1 cellular context compared by ENCODE assay signal in the genomic region with DNA sequence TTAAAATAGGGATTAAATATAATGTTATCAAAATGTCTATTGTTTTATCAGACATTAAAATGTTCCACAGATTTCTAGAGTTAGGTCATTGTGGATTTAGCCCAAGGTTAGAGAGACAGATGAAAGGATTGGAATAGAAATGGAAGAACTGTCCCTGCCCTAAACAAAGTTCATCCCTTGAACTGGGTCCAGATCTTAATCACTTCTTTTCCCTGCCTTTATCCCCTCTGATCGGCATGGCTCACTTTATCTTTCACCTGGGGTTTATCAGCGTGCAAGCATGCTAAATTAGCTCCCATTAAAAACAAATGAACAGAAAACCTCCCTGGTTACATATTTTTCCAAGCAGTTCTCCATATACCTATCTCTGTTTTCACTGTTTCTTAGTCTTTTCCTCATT.
TF ChIP-seq lines count a peak whose summit lies in the region.

No MANE protein-coding gene starts in this region.

TF ChIP-seq in HepG2, 621 proteins besides CTCF, POLR2A, EP300 and RAD21 (continues in another document):
- TF ChIP-seq ZKSCAN1 (IDR thresholded peaks at IDR 0.05; ENCODE audit: low read length) = no peak
- TF ChIP-seq U2AF1 (optimal IDR thresholded peaks at IDR 0.05; ENCODE audit: low read depth, low read length) = no peak
- no peak for TF ChIP-seq HOXA5 (CRISPR knock-in tag; IDR thresholded peaks at IDR 0.05)
- TF ChIP-seq, protein P1, sequence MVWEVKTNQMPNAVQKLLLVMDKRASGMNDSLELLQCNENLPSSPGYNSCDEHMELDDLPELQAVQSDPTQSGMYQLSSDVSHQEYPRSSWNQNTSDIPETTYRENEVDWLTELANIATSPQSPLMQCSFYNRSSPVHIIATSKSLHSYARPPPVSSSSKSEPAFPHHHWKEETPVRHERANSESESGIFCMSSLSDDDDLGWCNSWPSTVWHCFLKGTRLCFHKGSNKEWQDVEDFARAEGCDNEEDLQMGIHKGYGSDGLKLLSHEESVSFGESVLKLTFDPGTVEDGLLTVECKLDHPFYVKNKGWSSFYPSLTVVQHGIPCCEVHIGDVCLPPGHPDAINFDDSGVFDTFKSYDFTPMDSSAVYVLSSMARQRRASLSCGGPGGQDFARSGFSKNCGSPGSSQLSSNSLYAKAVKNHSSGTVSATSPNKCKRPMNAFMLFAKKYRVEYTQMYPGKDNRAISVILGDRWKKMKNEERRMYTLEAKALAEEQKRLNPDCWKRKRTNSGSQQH (CRISPR knock-in tag; IDR thresholded peaks at IDR 0.05; ENCODE audit: low read depth) = no peak
- TF ChIP-seq BORCS8-MEF2B (CRISPR knock-in tag; IDR thresholded peaks at IDR 0.05) = no peak
- TF ChIP-seq, protein P2, sequence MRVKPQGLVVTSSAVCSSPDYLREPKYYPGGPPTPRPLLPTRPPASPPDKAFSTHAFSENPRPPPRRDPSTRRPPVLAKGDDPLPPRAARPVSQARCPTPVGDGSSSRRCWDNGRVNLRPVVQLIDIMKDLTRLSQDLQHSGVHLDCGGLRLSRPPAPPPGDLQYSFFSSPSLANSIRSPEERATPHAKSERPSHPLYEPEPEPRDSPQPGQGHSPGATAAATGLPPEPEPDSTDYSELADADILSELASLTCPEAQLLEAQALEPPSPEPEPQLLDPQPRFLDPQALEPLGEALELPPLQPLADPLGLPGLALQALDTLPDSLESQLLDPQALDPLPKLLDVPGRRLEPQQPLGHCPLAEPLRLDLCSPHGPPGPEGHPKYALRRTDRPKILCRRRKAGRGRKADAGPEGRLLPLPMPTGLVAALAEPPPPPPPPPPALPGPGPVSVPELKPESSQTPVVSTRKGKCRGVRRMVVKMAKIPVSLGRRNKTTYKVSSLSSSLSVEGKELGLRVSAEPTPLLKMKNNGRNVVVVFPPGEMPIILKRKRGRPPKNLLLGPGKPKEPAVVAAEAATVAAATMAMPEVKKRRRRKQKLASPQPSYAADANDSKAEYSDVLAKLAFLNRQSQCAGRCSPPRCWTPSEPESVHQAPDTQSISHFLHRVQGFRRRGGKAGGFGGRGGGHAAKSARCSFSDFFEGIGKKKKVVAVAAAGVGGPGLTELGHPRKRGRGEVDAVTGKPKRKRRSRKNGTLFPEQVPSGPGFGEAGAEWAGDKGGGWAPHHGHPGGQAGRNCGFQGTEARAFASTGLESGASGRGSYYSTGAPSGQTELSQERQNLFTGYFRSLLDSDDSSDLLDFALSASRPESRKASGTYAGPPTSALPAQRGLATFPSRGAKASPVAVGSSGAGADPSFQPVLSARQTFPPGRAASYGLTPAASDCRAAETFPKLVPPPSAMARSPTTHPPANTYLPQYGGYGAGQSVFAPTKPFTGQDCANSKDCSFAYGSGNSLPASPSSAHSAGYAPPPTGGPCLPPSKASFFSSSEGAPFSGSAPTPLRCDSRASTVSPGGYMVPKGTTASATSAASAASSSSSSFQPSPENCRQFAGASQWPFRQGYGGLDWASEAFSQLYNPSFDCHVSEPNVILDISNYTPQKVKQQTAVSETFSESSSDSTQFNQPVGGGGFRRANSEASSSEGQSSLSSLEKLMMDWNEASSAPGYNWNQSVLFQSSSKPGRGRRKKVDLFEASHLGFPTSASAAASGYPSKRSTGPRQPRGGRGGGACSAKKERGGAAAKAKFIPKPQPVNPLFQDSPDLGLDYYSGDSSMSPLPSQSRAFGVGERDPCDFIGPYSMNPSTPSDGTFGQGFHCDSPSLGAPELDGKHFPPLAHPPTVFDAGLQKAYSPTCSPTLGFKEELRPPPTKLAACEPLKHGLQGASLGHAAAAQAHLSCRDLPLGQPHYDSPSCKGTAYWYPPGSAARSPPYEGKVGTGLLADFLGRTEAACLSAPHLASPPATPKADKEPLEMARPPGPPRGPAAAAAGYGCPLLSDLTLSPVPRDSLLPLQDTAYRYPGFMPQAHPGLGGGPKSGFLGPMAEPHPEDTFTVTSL (CRISPR knock-in tag; IDR thresholded peaks at IDR 0.05; ENCODE audit: borderline replicate concordance) = peak; percentile 78; the same call in 1 of the 2 replicates
- no peak for TF ChIP-seq ZFP41 (CRISPR knock-in tag; IDR thresholded peaks at IDR 0.05; ENCODE audit: borderline replicate concordance)
- TF ChIP-seq SMARCE1 (IDR thresholded peaks at IDR 0.05; ENCODE audit: borderline replicate concordance) = no peak
- TF ChIP-seq, protein P3, sequence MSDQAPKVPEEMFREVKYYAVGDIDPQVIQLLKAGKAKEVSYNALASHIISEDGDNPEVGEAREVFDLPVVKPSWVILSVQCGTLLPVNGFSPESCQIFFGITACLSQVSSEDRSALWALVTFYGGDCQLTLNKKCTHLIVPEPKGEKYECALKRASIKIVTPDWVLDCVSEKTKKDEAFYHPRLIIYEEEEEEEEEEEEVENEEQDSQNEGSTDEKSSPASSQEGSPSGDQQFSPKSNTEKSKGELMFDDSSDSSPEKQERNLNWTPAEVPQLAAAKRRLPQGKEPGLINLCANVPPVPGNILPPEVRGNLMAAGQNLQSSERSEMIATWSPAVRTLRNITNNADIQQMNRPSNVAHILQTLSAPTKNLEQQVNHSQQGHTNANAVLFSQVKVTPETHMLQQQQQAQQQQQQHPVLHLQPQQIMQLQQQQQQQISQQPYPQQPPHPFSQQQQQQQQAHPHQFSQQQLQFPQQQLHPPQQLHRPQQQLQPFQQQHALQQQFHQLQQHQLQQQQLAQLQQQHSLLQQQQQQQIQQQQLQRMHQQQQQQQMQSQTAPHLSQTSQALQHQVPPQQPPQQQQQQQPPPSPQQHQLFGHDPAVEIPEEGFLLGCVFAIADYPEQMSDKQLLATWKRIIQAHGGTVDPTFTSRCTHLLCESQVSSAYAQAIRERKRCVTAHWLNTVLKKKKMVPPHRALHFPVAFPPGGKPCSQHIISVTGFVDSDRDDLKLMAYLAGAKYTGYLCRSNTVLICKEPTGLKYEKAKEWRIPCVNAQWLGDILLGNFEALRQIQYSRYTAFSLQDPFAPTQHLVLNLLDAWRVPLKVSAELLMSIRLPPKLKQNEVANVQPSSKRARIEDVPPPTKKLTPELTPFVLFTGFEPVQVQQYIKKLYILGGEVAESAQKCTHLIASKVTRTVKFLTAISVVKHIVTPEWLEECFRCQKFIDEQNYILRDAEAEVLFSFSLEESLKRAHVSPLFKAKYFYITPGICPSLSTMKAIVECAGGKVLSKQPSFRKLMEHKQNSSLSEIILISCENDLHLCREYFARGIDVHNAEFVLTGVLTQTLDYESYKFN (CRISPR knock-in tag; conservative IDR thresholded peaks at IDR 0.05) = peak; percentile 73
- TF ChIP-seq, protein P4, sequence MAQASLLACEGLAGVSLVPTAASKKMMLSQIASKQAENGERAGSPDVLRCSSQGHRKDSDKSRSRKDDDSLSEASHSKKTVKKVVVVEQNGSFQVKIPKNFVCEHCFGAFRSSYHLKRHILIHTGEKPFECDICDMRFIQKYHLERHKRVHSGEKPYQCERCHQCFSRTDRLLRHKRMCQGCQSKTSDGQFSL (CRISPR knock-in tag; IDR thresholded peaks at IDR 0.05) = no peak
- TF ChIP-seq ZNF614 (CRISPR knock-in tag; IDR thresholded peaks at IDR 0.05; ENCODE audit: borderline replicate concordance) = no peak
- peak; percentile 52 for TF ChIP-seq RARA (CRISPR knock-in tag; IDR thresholded peaks at IDR 0.05)
- TF ChIP-seq PAWR (CRISPR knock-in tag; IDR thresholded peaks at IDR 0.05; ENCODE audit: borderline replicate concordance) = no peak
- TF ChIP-seq, protein P5, sequence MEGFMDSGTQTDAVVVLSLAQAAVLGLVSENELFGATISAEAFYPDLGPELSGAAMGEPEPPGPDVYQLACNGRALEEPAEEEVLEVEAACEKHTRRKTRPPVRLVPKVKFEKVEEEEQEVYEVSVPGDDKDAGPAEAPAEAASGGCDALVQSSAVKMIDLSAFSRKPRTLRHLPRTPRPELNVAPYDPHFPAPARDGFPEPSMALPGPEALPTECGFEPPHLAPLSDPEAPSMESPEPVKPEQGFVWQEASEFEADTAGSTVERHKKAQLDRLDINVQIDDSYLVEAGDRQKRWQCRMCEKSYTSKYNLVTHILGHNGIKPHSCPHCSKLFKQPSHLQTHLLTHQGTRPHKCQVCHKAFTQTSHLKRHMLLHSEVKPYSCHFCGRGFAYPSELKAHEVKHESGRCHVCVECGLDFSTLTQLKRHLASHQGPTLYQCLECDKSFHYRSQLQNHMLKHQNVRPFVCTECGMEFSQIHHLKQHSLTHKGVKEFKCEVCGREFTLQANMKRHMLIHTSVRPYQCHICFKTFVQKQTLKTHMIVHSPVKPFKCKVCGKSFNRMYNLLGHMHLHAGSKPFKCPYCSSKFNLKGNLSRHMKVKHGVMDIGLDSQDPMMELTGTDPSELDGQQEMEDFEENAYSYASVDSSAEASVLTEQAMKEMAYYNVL (CRISPR knock-in tag; IDR thresholded peaks at IDR 0.05; ENCODE audit: borderline replicate concordance) = peak; percentile 84
- peak; percentile 62 for TF ChIP-seq NCOA2 (CRISPR knock-in tag; IDR thresholded peaks at IDR 0.05)
- peak; percentile 18; the same call in 1 of the 2 replicates for TF ChIP-seq SP5 (CRISPR knock-in tag; IDR thresholded peaks at IDR 0.05; ENCODE audit: borderline replicate concordance, low read depth)
- TF ChIP-seq, protein P6, sequence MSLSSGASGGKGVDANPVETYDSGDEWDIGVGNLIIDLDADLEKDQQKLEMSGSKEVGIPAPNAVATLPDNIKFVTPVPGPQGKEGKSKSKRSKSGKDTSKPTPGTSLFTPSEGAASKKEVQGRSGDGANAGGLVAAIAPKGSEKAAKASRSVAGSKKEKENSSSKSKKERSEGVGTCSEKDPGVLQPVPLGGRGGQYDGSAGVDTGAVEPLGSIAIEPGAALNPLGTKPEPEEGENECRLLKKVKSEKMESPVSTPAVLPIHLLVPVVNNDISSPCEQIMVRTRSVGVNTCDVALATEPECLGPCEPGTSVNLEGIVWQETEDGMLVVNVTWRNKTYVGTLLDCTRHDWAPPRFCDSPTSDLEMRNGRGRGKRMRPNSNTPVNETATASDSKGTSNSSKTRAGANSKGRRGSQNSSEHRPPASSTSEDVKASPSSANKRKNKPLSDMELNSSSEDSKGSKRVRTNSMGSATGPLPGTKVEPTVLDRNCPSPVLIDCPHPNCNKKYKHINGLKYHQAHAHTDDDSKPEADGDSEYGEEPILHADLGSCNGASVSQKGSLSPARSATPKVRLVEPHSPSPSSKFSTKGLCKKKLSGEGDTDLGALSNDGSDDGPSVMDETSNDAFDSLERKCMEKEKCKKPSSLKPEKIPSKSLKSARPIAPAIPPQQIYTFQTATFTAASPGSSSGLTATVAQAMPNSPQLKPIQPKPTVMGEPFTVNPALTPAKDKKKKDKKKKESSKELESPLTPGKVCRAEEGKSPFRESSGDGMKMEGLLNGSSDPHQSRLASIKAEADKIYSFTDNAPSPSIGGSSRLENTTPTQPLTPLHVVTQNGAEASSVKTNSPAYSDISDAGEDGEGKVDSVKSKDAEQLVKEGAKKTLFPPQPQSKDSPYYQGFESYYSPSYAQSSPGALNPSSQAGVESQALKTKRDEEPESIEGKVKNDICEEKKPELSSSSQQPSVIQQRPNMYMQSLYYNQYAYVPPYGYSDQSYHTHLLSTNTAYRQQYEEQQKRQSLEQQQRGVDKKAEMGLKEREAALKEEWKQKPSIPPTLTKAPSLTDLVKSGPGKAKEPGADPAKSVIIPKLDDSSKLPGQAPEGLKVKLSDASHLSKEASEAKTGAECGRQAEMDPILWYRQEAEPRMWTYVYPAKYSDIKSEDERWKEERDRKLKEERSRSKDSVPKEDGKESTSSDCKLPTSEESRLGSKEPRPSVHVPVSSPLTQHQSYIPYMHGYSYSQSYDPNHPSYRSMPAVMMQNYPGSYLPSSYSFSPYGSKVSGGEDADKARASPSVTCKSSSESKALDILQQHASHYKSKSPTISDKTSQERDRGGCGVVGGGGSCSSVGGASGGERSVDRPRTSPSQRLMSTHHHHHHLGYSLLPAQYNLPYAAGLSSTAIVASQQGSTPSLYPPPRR (CRISPR knock-in tag; IDR thresholded peaks at IDR 0.05; ENCODE audit: borderline replicate concordance) = peak; percentile 20; the same call in 1 of the 2 replicates
- TF ChIP-seq, protein P7, sequence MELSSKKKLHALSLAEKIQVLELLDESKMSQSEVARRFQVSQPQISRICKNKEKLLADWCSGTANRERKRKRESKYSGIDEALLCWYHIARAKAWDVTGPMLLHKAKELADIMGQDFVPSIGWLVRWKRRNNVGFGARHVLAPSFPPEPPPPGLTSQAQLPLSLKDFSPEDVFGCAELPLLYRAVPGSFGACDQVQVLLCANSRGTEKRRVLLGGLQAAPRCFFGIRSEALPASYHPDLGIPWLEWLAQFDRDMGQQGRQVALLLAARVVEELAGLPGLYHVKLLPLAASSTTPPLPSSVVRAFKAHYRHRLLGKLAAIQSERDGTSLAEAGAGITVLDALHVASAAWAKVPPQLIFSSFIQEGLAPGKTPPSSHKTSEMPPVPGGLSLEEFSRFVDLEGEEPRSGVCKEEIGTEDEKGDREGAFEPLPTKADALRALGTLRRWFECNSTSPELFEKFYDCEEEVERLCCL (CRISPR knock-in tag; IDR thresholded peaks at IDR 0.05; ENCODE audit: borderline replicate concordance) = no peak
- TF ChIP-seq, protein P8, sequence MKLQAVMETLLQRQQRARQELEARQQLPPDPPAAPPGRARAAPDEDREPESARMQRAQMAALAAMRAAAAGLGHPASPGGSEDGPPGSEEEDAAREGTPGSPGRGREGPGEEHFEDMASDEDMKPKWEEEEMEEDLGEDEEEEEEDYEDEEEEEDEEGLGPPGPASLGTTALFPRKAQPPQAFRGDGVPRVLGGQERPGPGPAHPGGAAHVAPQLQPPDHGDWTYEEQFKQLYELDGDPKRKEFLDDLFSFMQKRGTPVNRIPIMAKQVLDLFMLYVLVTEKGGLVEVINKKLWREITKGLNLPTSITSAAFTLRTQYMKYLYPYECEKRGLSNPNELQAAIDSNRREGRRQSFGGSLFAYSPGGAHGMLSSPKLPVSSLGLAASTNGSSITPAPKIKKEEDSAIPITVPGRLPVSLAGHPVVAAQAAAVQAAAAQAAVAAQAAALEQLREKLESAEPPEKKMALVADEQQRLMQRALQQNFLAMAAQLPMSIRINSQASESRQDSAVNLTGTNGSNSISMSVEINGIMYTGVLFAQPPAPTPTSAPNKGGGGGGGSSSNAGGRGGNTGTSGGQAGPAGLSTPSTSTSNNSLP (IDR thresholded peaks at IDR 0.05; ENCODE audit: low read depth, low read length) = peak; percentile 61; the same call in 1 of the 2 replicates
- peak; percentile 59 for TF ChIP-seq TCF7 (IDR thresholded peaks at IDR 0.05; ENCODE audit: low read depth)
- TF ChIP-seq, protein P9, sequence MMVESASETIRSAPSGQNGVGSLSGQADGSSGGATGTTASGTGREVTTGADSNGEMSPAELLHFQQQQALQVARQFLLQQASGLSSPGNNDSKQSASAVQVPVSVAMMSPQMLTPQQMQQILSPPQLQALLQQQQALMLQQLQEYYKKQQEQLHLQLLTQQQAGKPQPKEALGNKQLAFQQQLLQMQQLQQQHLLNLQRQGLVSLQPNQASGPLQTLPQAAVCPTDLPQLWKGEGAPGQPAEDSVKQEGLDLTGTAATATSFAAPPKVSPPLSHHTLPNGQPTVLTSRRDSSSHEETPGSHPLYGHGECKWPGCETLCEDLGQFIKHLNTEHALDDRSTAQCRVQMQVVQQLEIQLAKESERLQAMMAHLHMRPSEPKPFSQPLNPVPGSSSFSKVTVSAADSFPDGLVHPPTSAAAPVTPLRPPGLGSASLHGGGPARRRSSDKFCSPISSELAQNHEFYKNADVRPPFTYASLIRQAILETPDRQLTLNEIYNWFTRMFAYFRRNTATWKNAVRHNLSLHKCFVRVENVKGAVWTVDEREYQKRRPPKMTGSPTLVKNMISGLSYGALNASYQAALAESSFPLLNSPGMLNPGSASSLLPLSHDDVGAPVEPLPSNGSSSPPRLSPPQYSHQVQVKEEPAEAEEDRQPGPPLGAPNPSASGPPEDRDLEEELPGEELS (CRISPR knock-in tag; IDR thresholded peaks at IDR 0.05) = peak; percentile 34; the same call in 1 of the 2 replicates
- TF ChIP-seq NCOA1 (CRISPR knock-in tag; IDR thresholded peaks at IDR 0.05) = no peak
- no peak for TF ChIP-seq ZNF253 (CRISPR knock-in tag; IDR thresholded peaks at IDR 0.05; ENCODE audit: borderline replicate concordance)
- no peak for TF ChIP-seq ZNF709 (CRISPR knock-in tag; IDR thresholded peaks at IDR 0.05)
- no peak for TF ChIP-seq ZFP37 (CRISPR knock-in tag; IDR thresholded peaks at IDR 0.05; ENCODE audit: borderline replicate concordance)
- TF ChIP-seq ZNF556 (CRISPR knock-in tag; IDR thresholded peaks at IDR 0.05; ENCODE audit: borderline replicate concordance) = no peak
- no peak for TF ChIP-seq ZNF343 (CRISPR knock-in tag; IDR thresholded peaks at IDR 0.05)
- no peak for TF ChIP-seq MED13 (CRISPR knock-in tag; IDR thresholded peaks at IDR 0.05)
